22 cellular contexts compared by ENCODE assay signal in the genomic region with DNA sequence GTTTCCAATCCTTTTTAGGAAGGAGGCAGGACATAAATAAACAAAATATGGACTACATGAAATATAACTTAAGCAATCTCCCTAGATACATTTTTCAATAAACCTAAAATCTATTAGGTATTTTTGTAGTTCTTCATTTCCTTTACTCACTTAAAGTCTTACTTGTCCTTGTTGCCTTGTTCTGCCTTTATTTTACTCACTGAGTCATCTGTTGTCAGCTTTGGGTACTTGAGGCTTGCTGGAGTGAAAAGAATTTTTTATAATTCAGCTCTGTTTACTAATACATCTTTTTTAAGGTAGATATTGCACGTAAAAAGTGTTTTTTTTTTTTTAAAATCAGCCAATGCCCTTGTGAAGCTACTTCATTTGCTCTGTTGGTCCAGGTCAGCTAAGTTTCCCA.
DNase-seq lines count a peak whose midpoint lies in the region; ATAC-seq and TF ChIP-seq lines count a peak whose summit lies in the region.
"Had no signal": no experiment of that assay in that cellular context is flagged by ENCODE, and none has a peak within 500 bp of the region (broad histone marks: within the 10 kb centered on the region; RNA-seq: fewer than 3 reads in every experiment).

No MANE protein-coding gene starts in this region.

- H3K36me3 ChIP-seq in HUES6 (ENCODE audit: control insufficient read depth, insufficient read depth, low read length): no peaks in the 10 kb centered on the region
- H3K36me3 ChIP-seq in ascending aorta: no peaks in the 10 kb centered on the region
- no peaks in the 10 kb centered on the region for H3K36me3 ChIP-seq in smooth muscle cell (ENCODE audit: low read depth)
- H3K36me3 ChIP-seq: ovary, upper lobe of left lung had no signal

- TF ChIP-seq CTCF in ascending aorta (IDR thresholded peaks at IDR 0.05): no peak
- no peak for TF ChIP-seq CTCF in fibroblast of mammary gland (conservative IDR thresholded peaks at IDR 0.05; ENCODE audit: control insufficient read depth, insufficient read depth, low read depth, low read length)
- TF ChIP-seq CTCF in smooth muscle cell (IDR thresholded peaks at IDR 0.05; ENCODE audit: borderline replicate concordance, insufficient read depth, poor library complexity, severe bottlenecking): no peak
- no peak for TF ChIP-seq CTCF in GM13976 (IDR thresholded peaks at IDR 0.05; ENCODE audit: borderline replicate concordance, control extremely low read depth, extremely low read depth, insufficient read depth, missing control alignments)

- H3K4me3 ChIP-seq in HUES6 (ENCODE audit: low read depth, low read length) (no peak overlapping the region), ascending aorta (no peak overlapping the region), fibroblast of mammary gland (ENCODE audit: control insufficient read depth, low read depth, low read length) (no peak overlapping the region), smooth muscle cell (no peak overlapping the region)
- H3K4me3 ChIP-seq: ovary, upper lobe of left lung had no signal

- H3K4me1 ChIP-seq in HUES6 (ENCODE audit: control insufficient read depth, insufficient read depth, low read length) (peaks cover 3% of the 10 kb centered on the region; the same call in 1 of the 2 replicates), ascending aorta (peaks cover 0 to 14% of the 10 kb centered on the region in 2 donors), smooth muscle cell (ENCODE audit: low read depth) (peaks cover 21% of the 10 kb centered on the region)

- no peaks in the 10 kb centered on the region for H3K9me3 ChIP-seq in HUES6 (ENCODE audit: control insufficient read depth, insufficient read depth, low read depth, low read length)
- H3K9me3 ChIP-seq in ascending aorta: no peaks in the 10 kb centered on the region
- H3K9me3 ChIP-seq in smooth muscle cell (replicated peaks; ENCODE audit: low read depth): no peaks in the 10 kb centered on the region
- H3K9me3 ChIP-seq: ovary, upper lobe of left lung had no signal

- H3K9ac ChIP-seq in HUES6 (ENCODE audit: low read length) (no peak overlapping the region), smooth muscle cell (ENCODE audit: low read depth) (peak overlapping the region; percentile 69)

- peaks cover 17% of the 10 kb centered on the region for H3F3A ChIP-seq in smooth muscle cell (ENCODE audit: low read depth)

- H3K27ac ChIP-seq in HUES6 (ENCODE audit: low read depth, low read length) (peak overlapping the region; percentile 23; the same call in 1 of the 2 replicates), ascending aorta (peak overlapping the region; percentile 20 to 23), smooth muscle cell (ENCODE audit: low read depth) (peak overlapping the region; percentile 98)
- H3K27ac ChIP-seq: ovary had no signal

- H2AFZ ChIP-seq in smooth muscle cell (ENCODE audit: low read depth): peak overlapping the region; percentile 24

- in situ Hi-C loops in GM13976 (cut with MboI; ENCODE audit: low sequenced_read_pairs, unreplicated experiment): no loop called here

- no peak for ATAC-seq in GM21737 (IDR thresholded peaks at IDR 0.05; ENCODE audit: unreplicated experiment)
- ATAC-seq: stimulated activated naive CD8-positive, alpha-beta T cell treated with anti-CD3 and anti-CD28 coated beads, Interleukin-15, amount 100 ng/mL, for 72 hours had no signal

- no peaks in the 10 kb centered on the region for H4K20me1 ChIP-seq in smooth muscle cell (ENCODE audit: low read depth)

- intact Hi-C loops in ascending aorta (cut with DNase I): no loop called here

- WGBS in smooth muscle cell (ENCODE audit: low lambda C conversion rate): 47% methylated on average over 1 of the region's 1 CpG

- no peaks in the 10 kb centered on the region for H3K27me3 ChIP-seq in HUES6 (ENCODE audit: control insufficient read depth, insufficient read depth, low read length)
- H3K27me3 ChIP-seq in ascending aorta: no peaks in the 10 kb centered on the region
- H3K27me3 ChIP-seq in smooth muscle cell (ENCODE audit: low read depth): no peaks in the 10 kb centered on the region
- H3K27me3 ChIP-seq: ovary, upper lobe of left lung had no signal

- DNase-seq in ascending aorta (ENCODE audit: low spot score in 2 of 2) (no peak), fibroblast of mammary gland (ENCODE audit: low read depth) (peak; percentile 45), smooth muscle cell (lab: John Stamatoyannopoulos, UW; ENCODE audit: unreplicated experiment) (no peak), NCI-H526 treated with DMSO at 0.1 percent for 48 hours (lab: John Stamatoyannopoulos, UW) (no peak), GM13976 (ENCODE audit: low spot score) (no peak)
- DNase-seq: activated CD4-positive, alpha-beta T cell treated with anti-CD3 and anti-CD28 coated beads for 48 hours; activated effector memory CD4-positive, alpha-beta T cell treated with anti-CD3 and anti-CD28 coated beads, Interleukin-2, amount 50 U/mL, for 16 hours; AML-193; COR-L47; effector memory CD4-positive, alpha-beta T cell; H7; hippocampal formation; kidney; MM.1S; naive thymus-derived CD4-positive, alpha-beta T cell; NCI-H187 treated with DMSO at 0.1 percent for 48 hours; ovary; stimulated activated CD4-positive, alpha-beta T cell treated with anti-CD3 and anti-CD28 coated beads, Interleukin-2, amount 100 ng/mL, for 48 hours; stimulated activated naive CD8-positive, alpha-beta T cell treated with anti-CD3 and anti-CD28 coated beads, Interleukin-15, amount 100 ng/mL, for 72 hours; upper lobe of left lung had no signal

- H3K4me2 ChIP-seq in smooth muscle cell: peak overlapping the region; percentile 79

- H3K79me2 ChIP-seq in smooth muscle cell (ENCODE audit: low read depth): no peaks in the 10 kb centered on the region

Comparison
In these comparisons a context has a peak if more than half of its experiments do, and no peak if none do; other contexts are left out.
1. H3K27ac ChIP-seq: peak in every context shown above with its lines; median percentile 98 in smooth muscle cell; 23 in HUES6; 22 in ascending aorta.